ENCODE assay signal across 8 cellular contexts in the genomic region with DNA sequence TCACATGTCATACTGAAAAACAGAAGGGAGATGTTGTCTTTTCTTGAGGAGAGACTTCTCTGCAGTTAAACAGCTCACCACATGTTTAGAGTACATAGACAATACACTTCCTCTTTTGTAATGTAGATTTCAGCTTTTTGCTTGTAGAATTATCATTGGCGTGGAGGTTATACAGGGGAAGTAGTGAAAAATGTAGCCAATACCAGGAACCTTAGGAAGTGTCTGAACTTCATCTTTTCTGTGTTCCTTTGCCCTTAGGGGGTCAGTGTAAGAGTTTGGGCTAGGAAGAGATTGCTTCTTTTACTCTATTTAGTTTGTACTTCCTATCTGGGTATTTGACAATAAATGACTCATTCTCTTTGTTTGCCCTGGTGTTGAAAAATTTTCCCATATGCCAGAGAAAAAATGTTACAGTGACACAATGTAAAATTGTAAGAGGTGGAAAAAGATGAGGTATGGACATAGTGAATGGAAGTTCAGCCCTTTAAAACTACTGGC. TPM values are rescaled to one million over a fixed set of nuclear protein-coding genes. Genes with fewer than 3 reads are reported as not detected.
DNase-seq lines count a peak whose midpoint lies in the region; ATAC-seq, FAIRE-seq and TF ChIP-seq lines count a peak whose summit lies in the region.

No MANE protein-coding gene starts in this region.

- DNase-seq in GM18507 (ENCODE audit: extremely low spot score, insufficient read length, low read depth) (no peak), SIG-M5 (lab: John Stamatoyannopoulos, UW) (peak; percentile 96), right lobe of liver (no peak), 8988T (no peak), activated gamma-delta T cell treated with Interleukin-2 at 50 U/mL for 16 hours (no peak), NCI-H510A (lab: John Stamatoyannopoulos, UW) (no peak), GM13977 (ENCODE audit: low spot score) (no peak)

- H3K9me3 ChIP-seq in right lobe of liver: no peaks in the 10 kb centered on the region

- no peak overlapping the region for H3K27ac ChIP-seq in right lobe of liver

- FAIRE-seq in GM18507 (lab: Jason Lieb, UNC): peak; percentile 67

- intact Hi-C loops in right lobe of liver (cut with DNase I): no loop called here

- no peaks in the 10 kb centered on the region for H3K27me3 ChIP-seq in right lobe of liver

- H3K36me3 ChIP-seq in right lobe of liver: no peaks in the 10 kb centered on the region

- no peak overlapping the region for H3K4me3 ChIP-seq in right lobe of liver

- TF ChIP-seq CTCF in right lobe of liver (IDR thresholded peaks at IDR 0.05) (no peak), GM13977 (IDR thresholded peaks at IDR 0.05; ENCODE audit: extremely low read depth, insufficient read depth, missing control alignments) (no peak)

- WGBS in right lobe of liver (ENCODE audit: insufficient coverage, low coverage, low lambda C conversion rate, missing lambda C conversion rate): 20% methylated on average over 1 of the region's 1 CpG

- H3K4me1 ChIP-seq in right lobe of liver: no peaks in the 10 kb centered on the region

- TF ChIP-seq POLR2A in right lobe of liver (IDR thresholded peaks at IDR 0.05): no peak

- ATAC-seq in HG02973 (IDR thresholded peaks at IDR 0.05; ENCODE audit: unreplicated experiment): peak; percentile 90
- ATAC-seq in right lobe of liver: peak; percentile 65 to 95 (median 74)

- in situ Hi-C loops in GM13977 (cut with MboI; ENCODE audit: low pct_unique_long_range_greater_than_20kb, low sequenced_read_pairs, unreplicated experiment): loop anchor here (25.0 kb wide), 1 partner anchor 218 kb away; a partner anchor contains a TSS

RNA-seq across cellular contexts. Expression of a gene that starts 21.0 kb away (rescaled TPM):
- total RNA-seq in right lobe of liver: 1 to 10 TPM in 5 of 6 experiments, under 1 TPM in 1; 0.64 to 4.2 (median 1.8) TPM

RNA-seq across cellular contexts. Expression of a gene that starts 35.6 kb away (rescaled TPM):
- total RNA-seq in right lobe of liver: under 1 TPM in 4 of 6 experiments, not detected in 2; 0.13 to 0.37 (median 0.21) TPM

RNA-seq across cellular contexts. Expression of a gene that starts 36.0 kb away (rescaled TPM):
- 1 to 10 TPM in 3 of 6 experiments, under 1 TPM in 2, not detected in 1; 0.30 to 1.4 (median 1.2) TPM for total RNA-seq in right lobe of liver
